10 cellular contexts compared by ENCODE assay signal in genomic region chr19:48867922-48868195, GRCh38. TPM values are rescaled to one million over a fixed set of nuclear protein-coding genes. Genes with fewer than 3 reads are reported as not detected.
A peak's percentile ranks its signal among the peaks of the same experiment; 100 is the strongest.
DNase-seq lines count a peak whose midpoint lies in the region; ATAC-seq and TF ChIP-seq lines count a peak whose summit lies in the region.
"Had no signal": no experiment of that assay in that cellular context is flagged by ENCODE, and none has a peak within 500 bp of the region (broad histone marks: within the 10 kb centered on the region; RNA-seq: fewer than 3 reads in every experiment).

No MANE protein-coding gene starts in this region.

- H3K36me3 ChIP-seq in Caco-2 (ENCODE audit: control insufficient read depth, insufficient read depth, low read length) = no peaks in the 10 kb centered on the region
- H3K36me3 ChIP-seq in sigmoid colon = peaks cover 0 to 8% (median 0%) of the 10 kb centered on the region in 4 donors
- H3K36me3 ChIP-seq in PC-9 (ENCODE audit: low read depth) = no peaks in the 10 kb centered on the region
- H3K36me3 ChIP-seq in MM.1S (replicated peaks; ENCODE audit: insufficient read depth, low read length) = no peaks in the 10 kb centered on the region

- H3K27ac ChIP-seq in sigmoid colon (peak overlapping the region; percentile 76 to 85 (median 82)), PC-9 (no peak overlapping the region), MM.1S (ENCODE audit: low read length) (no peak overlapping the region)

- TF ChIP-seq EP300 in sigmoid colon (IDR thresholded peaks at IDR 0.05) = no peak

- H3K4me3 Mint-ChIP-seq in Caco-2 (ENCODE audit: unreplicated experiment) = peak overlapping the region; percentile 30
- H3K4me3 Mint-ChIP-seq in activated T-helper 17 cell treated with anti-CD3 and anti-CD28 coated beads, Interleukin-2, amount 50 U/mL, for 72 hours = no peak overlapping the region
- H3K4me3 Mint-ChIP-seq in stimulated activated effector memory CD8-positive, alpha-beta T cell treated with anti-CD3 and anti-CD28 coated beads, Interleukin-12 subunit alpha, Interleukin-12 subunit beta, amount 100 ng/mL, for 72 hours = no peak overlapping the region
- H3K4me3 Mint-ChIP-seq: activated naive CD8-positive, alpha-beta T cell treated with anti-CD3 and anti-CD28 coated beads, Interleukin-2, amount 10 ng/mL, durations not matched to agents 7 days and 5 days had no signal

- H3K9me2 ChIP-seq in PC-9 (ENCODE audit: insufficient read depth) (no peaks in the 10 kb centered on the region), MM.1S (replicated peaks; ENCODE audit: insufficient read depth, low read length) (no peaks in the 10 kb centered on the region)

- WGBS in sigmoid colon, 2 donors = 34 to 64% methylated on average over 7 of the region's 7 CpGs

- DNase-seq in Caco-2 (no peak), hepatic stellate cell (ENCODE audit: low spot score) (peak; percentile 31), sigmoid colon (peak; percentile 71), PC-9 (no peak), MM.1S (no peak), SKM-1 (lab: John Stamatoyannopoulos, UW; ENCODE audit: unreplicated experiment) (no peak)
- DNase-seq in stimulated activated effector memory CD8-positive, alpha-beta T cell treated with anti-CD3 and anti-CD28 coated beads, Interleukin-12 subunit alpha, Interleukin-12 subunit beta, amount 100 ng/mL, for 72 hours (ENCODE audit: low spot score in 2 of 2) = no peak
- DNase-seq: activated naive CD8-positive, alpha-beta T cell treated with anti-CD3 and anti-CD28 coated beads, Interleukin-2, amount 10 ng/mL, durations not matched to agents 7 days and 5 days; NCI-H187 had no signal

- H3K4me3 ChIP-seq in Caco-2 (ENCODE audit: low read depth, low read length) = peak overlapping the region; percentile 21
- peak overlapping the region; percentile 15 to 48 (median 34) for H3K4me3 ChIP-seq in sigmoid colon
- H3K4me3 ChIP-seq in PC-9 = no peak overlapping the region
- H3K4me3 ChIP-seq in MM.1S (ENCODE audit: low read length) = no peak overlapping the region

- no peaks in the 10 kb centered on the region for H4K20me1 ChIP-seq in PC-9 (ENCODE audit: insufficient read depth)
- H4K20me1 ChIP-seq in MM.1S (ENCODE audit: insufficient read depth, low read length) = no peaks in the 10 kb centered on the region

- H3K4me2 ChIP-seq in PC-9 (no peak overlapping the region), MM.1S (ENCODE audit: low read depth, low read length) (no peak overlapping the region)

- peaks cover 3% of the 10 kb centered on the region for H3K27me3 Mint-ChIP-seq in Caco-2 (ENCODE audit: insufficient read depth, unreplicated experiment)
- peaks cover 12% of the 10 kb centered on the region for H3K27me3 Mint-ChIP-seq in activated T-helper 17 cell treated with anti-CD3 and anti-CD28 coated beads, Interleukin-2, amount 50 U/mL, for 72 hours

- H3K79me2 ChIP-seq in PC-9 (ENCODE audit: low read depth) = peaks cover 7% of the 10 kb centered on the region
- peaks cover 7% of the 10 kb centered on the region for H3K79me2 ChIP-seq in MM.1S (ENCODE audit: low read length)

- no peak for TF ChIP-seq CTCF in Caco-2 (IDR thresholded peaks at IDR 0.05; ENCODE audit: insufficient read depth in 1 of 2, low read depth in 1 of 2, low read length in 1 of 2, severe bottlenecking in 1 of 2, unreplicated experiment in 1 of 2)
- TF ChIP-seq CTCF in sigmoid colon (IDR thresholded peaks at IDR 0.05) = no peak
- TF ChIP-seq CTCF in PC-9 (conservative IDR thresholded peaks at IDR 0.05) = no peak
- TF ChIP-seq CTCF in MM.1S (IDR thresholded peaks at IDR 0.05; ENCODE audit: low read length) = no peak

- CTCF ChIA-PET in Caco-2 (lab: Charles Lee) = interaction anchor here (1.1 kb wide), 1 partner anchor 23 kb away, joined by 4 read pairs; no protein-coding TSS in a partner anchor
- CTCF ChIA-PET in PC-9 (lab: Charles Lee) = interaction anchor here (0.7 kb wide), 1 partner anchor 24 kb away, joined by 4 read pairs; no protein-coding TSS in a partner anchor

- H3F3A ChIP-seq in PC-9 (ENCODE audit: insufficient read depth, low read depth) (peaks cover 9% of the 10 kb centered on the region), MM.1S (ENCODE audit: insufficient read depth, low read length) (peaks cover 6% of the 10 kb centered on the region)

- intact Hi-C loops in Caco-2 (cut with micrococcal nuclease; ENCODE audit: unreplicated experiment) (no loop called here), sigmoid colon (cut with DNase I) (no loop called here), PC-9 (cut with micrococcal nuclease; ENCODE audit: unreplicated experiment) (no loop called here)

- H2AFZ ChIP-seq in PC-9 (no peak overlapping the region), MM.1S (ENCODE audit: low read length) (no peak overlapping the region)

- H3K9me3 ChIP-seq in Caco-2 = no peaks in the 10 kb centered on the region
- H3K9me3 ChIP-seq in sigmoid colon = no peaks in the 10 kb centered on the region
- no peaks in the 10 kb centered on the region for H3K9me3 ChIP-seq in PC-9 (ENCODE audit: insufficient read depth, low read depth)
- H3K9me3 ChIP-seq in MM.1S (replicated peaks; ENCODE audit: insufficient read depth, low read length) = no peaks in the 10 kb centered on the region

- peak overlapping the region; percentile 72 for H3K27ac Mint-ChIP-seq in Caco-2 (ENCODE audit: unreplicated experiment)
- peak overlapping the region; percentile 36 for H3K27ac Mint-ChIP-seq in activated T-helper 17 cell treated with anti-CD3 and anti-CD28 coated beads, Interleukin-2, amount 50 U/mL, for 72 hours
- H3K27ac Mint-ChIP-seq in stimulated activated effector memory CD8-positive, alpha-beta T cell treated with anti-CD3 and anti-CD28 coated beads, Interleukin-12 subunit alpha, Interleukin-12 subunit beta, amount 100 ng/mL, for 72 hours = no peak overlapping the region
- H3K27ac Mint-ChIP-seq: activated naive CD8-positive, alpha-beta T cell treated with anti-CD3 and anti-CD28 coated beads, Interleukin-2, amount 10 ng/mL, durations not matched to agents 7 days and 5 days had no signal

- BruUV-seq in Caco-2 (replicated peaks; lab: Mats Ljungman, UMichigan) (no TSS peak), PC-9 (replicated peaks; lab: Mats Ljungman, UMichigan) (no TSS peak)

- H3K36me3 Mint-ChIP-seq in Caco-2 (ENCODE audit: insufficient read depth, unreplicated experiment) = peaks cover 11% of the 10 kb centered on the region
- H3K36me3 Mint-ChIP-seq in activated T-helper 17 cell treated with anti-CD3 and anti-CD28 coated beads, Interleukin-2, amount 50 U/mL, for 72 hours (ENCODE audit: low read depth) = peaks cover 10% of the 10 kb centered on the region
- peaks cover 11% of the 10 kb centered on the region for H3K36me3 Mint-ChIP-seq in stimulated activated effector memory CD8-positive, alpha-beta T cell treated with anti-CD3 and anti-CD28 coated beads, Interleukin-12 subunit alpha, Interleukin-12 subunit beta, amount 100 ng/mL, for 72 hours

- H3K9me3 Mint-ChIP-seq in Caco-2 (ENCODE audit: unreplicated experiment) = no peaks in the 10 kb centered on the region
- H3K9me3 Mint-ChIP-seq in activated T-helper 17 cell treated with anti-CD3 and anti-CD28 coated beads, Interleukin-2, amount 50 U/mL, for 72 hours = no peaks in the 10 kb centered on the region
- no peaks in the 10 kb centered on the region for H3K9me3 Mint-ChIP-seq in stimulated activated effector memory CD8-positive, alpha-beta T cell treated with anti-CD3 and anti-CD28 coated beads, Interleukin-12 subunit alpha, Interleukin-12 subunit beta, amount 100 ng/mL, for 72 hours
- H3K9me3 Mint-ChIP-seq: activated naive CD8-positive, alpha-beta T cell treated with anti-CD3 and anti-CD28 coated beads, Interleukin-2, amount 10 ng/mL, durations not matched to agents 7 days and 5 days had no signal

- no peak overlapping the region for H3K9ac ChIP-seq in MM.1S (ENCODE audit: low read length)

- TF ChIP-seq POLR2A in sigmoid colon (IDR thresholded peaks at IDR 0.05) = no peak

- no peak for ATAC-seq in activated T-helper 17 cell treated with anti-CD3 and anti-CD28 coated beads, Interleukin-2, amount 50 U/mL, for 72 hours (replicated peaks)
- ATAC-seq in stimulated activated effector memory CD8-positive, alpha-beta T cell treated with anti-CD3 and anti-CD28 coated beads, Interleukin-12 subunit alpha, Interleukin-12 subunit beta, amount 100 ng/mL, for 72 hours = no peak

- H3K4me1 ChIP-seq in Caco-2 = peaks cover 28% of the 10 kb centered on the region
- peaks cover 0 to 35% (median 26%) of the 10 kb centered on the region in 4 donors for H3K4me1 ChIP-seq in sigmoid colon
- no peaks in the 10 kb centered on the region for H3K4me1 ChIP-seq in PC-9 (replicated peaks; ENCODE audit: insufficient read depth)
- H3K4me1 ChIP-seq in MM.1S (ENCODE audit: low read length) = peaks cover 11% of the 10 kb centered on the region

- H3K27me3 ChIP-seq in Caco-2 (replicated peaks; ENCODE audit: control insufficient read depth, insufficient read depth, low read length) (no peaks in the 10 kb centered on the region), sigmoid colon (no peaks in the 10 kb centered on the region), PC-9 (ENCODE audit: insufficient read depth, low read depth) (peaks cover 35% of the 10 kb centered on the region), MM.1S (replicated peaks; ENCODE audit: insufficient read depth, low read length) (peaks cover 7% of the 10 kb centered on the region; the same call in 1 of the 2 replicates)

- H3K4me1 Mint-ChIP-seq in Caco-2 (ENCODE audit: low read depth, unreplicated experiment) = peaks cover 27% of the 10 kb centered on the region
- H3K4me1 Mint-ChIP-seq in activated T-helper 17 cell treated with anti-CD3 and anti-CD28 coated beads, Interleukin-2, amount 50 U/mL, for 72 hours = peaks cover 4% of the 10 kb centered on the region
- peaks cover 17% of the 10 kb centered on the region for H3K4me1 Mint-ChIP-seq in stimulated activated effector memory CD8-positive, alpha-beta T cell treated with anti-CD3 and anti-CD28 coated beads, Interleukin-12 subunit alpha, Interleukin-12 subunit beta, amount 100 ng/mL, for 72 hours

- POLR2A ChIA-PET in Caco-2 (lab: Charles Lee) (interaction anchor here (0.5 to 0.7 kb wide), 2 partner anchors 96 to 611 kb away, joined by 3 read pairs; no protein-coding TSS in a partner anchor), PC-9 (lab: Charles Lee; ENCODE audit: unreplicated experiment) (no interaction called here)

RNA-seq across cellular contexts. Expression of gene PLEKHA4, which starts 0.6 kb away (rescaled TPM):
- 3.9 and 5.6 TPM in 2 replicates for total RNA-seq in Caco-2 (2022)
- 10 to 100 TPM in 1 of 2 donors, 1 to 10 TPM in 1; 6.5 to 17.6 TPM for total RNA-seq in activated T-helper 17 cell treated with anti-CD3 and anti-CD28 coated beads, Interleukin-2, amount 50 U/mL, for 72 hours
- total RNA-seq in sigmoid colon = 10 to 100 TPM; 13.8 to 44.7 (median 19.5) TPM
- polyA plus RNA-seq in sigmoid colon = 10 to 100 TPM; 18.0 to 28.2 (median 21.2) TPM
- 0.79 and 1.8 TPM in 2 replicates for total RNA-seq in PC-9 (2021)

RNA-seq across cellular contexts. Expression of gene PPP1R15A, which starts 4.4 kb away (rescaled TPM):
- 83.3 and 94.7 TPM in 2 replicates for total RNA-seq in Caco-2 (2022)
- 100 to 1,000 TPM in 1 of 2 donors, 10 to 100 TPM in 1; 75.1 to 129 TPM for total RNA-seq in activated T-helper 17 cell treated with anti-CD3 and anti-CD28 coated beads, Interleukin-2, amount 50 U/mL, for 72 hours
- 10 to 100 TPM; 22.1 to 69.8 (median 31.2) TPM for total RNA-seq in sigmoid colon
- polyA plus RNA-seq in sigmoid colon = 10 to 100 TPM; 43.2 to 60.8 (median 55.9) TPM
- total RNA-seq in PC-9 (2021) = 49.5 and 53.6 TPM in 2 replicates

RNA-seq across cellular contexts. Expression of gene TULP2, which starts 30.7 kb away (rescaled TPM):
- 0.61 and 1.1 TPM in 2 replicates for total RNA-seq in Caco-2 (2022)
- not detected for total RNA-seq in activated T-helper 17 cell treated with anti-CD3 and anti-CD28 coated beads, Interleukin-2, amount 50 U/mL, for 72 hours
- 1 to 10 TPM in 1 of 4 donors, under 1 TPM in 1, not detected in 2; 0.99 to 1.1 TPM for total RNA-seq in sigmoid colon
- polyA plus RNA-seq in sigmoid colon = under 1 TPM in 1 of 3 donors, not detected in 2; 0.22 TPM
- total RNA-seq in PC-9 (2021) = not detected in 2 replicates

RNA-seq across cellular contexts. Expression of gene HSD17B14, which starts 31.6 kb away (rescaled TPM):
- total RNA-seq in Caco-2 (2022) = 27.8 and 30.8 TPM in 2 replicates
- 1 to 10 TPM in 1 of 2 donors, not detected in 1; 1.6 TPM for total RNA-seq in activated T-helper 17 cell treated with anti-CD3 and anti-CD28 coated beads, Interleukin-2, amount 50 U/mL, for 72 hours
- total RNA-seq in sigmoid colon = 10 to 100 TPM; 14.1 to 20.1 (median 18.3) TPM
- polyA plus RNA-seq in sigmoid colon = 10 to 100 TPM in 1 of 3 donors, 1 to 10 TPM in 2; 4.3 to 21.0 (median 4.9) TPM
- 20.7 and 33.6 TPM in 2 replicates for total RNA-seq in PC-9 (2021)

RNA-seq across cellular contexts. Expression of gene NUCB1, which starts 32.3 kb away (rescaled TPM):
- 140 and 142 TPM in 2 replicates for total RNA-seq in Caco-2 (2022)
- total RNA-seq in activated T-helper 17 cell treated with anti-CD3 and anti-CD28 coated beads, Interleukin-2, amount 50 U/mL, for 72 hours = 100 to 1,000 TPM; 158 to 184 TPM
- 100 to 1,000 TPM; 153 to 275 (median 176) TPM for total RNA-seq in sigmoid colon
- 100 to 1,000 TPM in 1 of 3 donors, 10 to 100 TPM in 2; 43.0 to 303 (median 66.7) TPM for polyA plus RNA-seq in sigmoid colon
- 185 and 216 TPM in 2 replicates for total RNA-seq in PC-9 (2021)

Comparison
In these comparisons a context has a peak if more than half of its experiments do, and no peak if none do; other contexts are left out.
1. DNase-seq: peak in hepatic stellate cell (single experiment) and sigmoid colon (single experiment); none in Caco-2 (0 of 2), stimulated activated effector memory CD8-positive, alpha-beta T cell treated with anti-CD3 and anti-CD28 coated beads, Interleukin-12 subunit alpha, Interleukin-12 subunit beta, amount 100 ng/mL, for 72 hours (0 of 2), PC-9 (0 of 2), MM.1S (single experiment) and SKM-1 (single experiment).
2. H3K4me3 ChIP-seq: peak in Caco-2 (single experiment) and sigmoid colon (4 of 4); none in PC-9 (single experiment) and MM.1S (single experiment).
3. H3K27ac ChIP-seq: peak in sigmoid colon (4 of 4); none in PC-9 (single experiment) and MM.1S (single experiment).